1 cellular context compared by ENCODE assay signal in genomic region chr14:101504096-101504948, GRCh38.
TF ChIP-seq lines count a peak whose summit lies in the region.

No MANE protein-coding gene starts in this region.

TF ChIP-seq in H1, 55 proteins besides CTCF, POLR2A, EP300 and RAD21:
- no peak for TF ChIP-seq EGR1 (IDR thresholded peaks at IDR 0.05; ENCODE audit: borderline replicate concordance, low read depth, low read length)
- TF ChIP-seq JUN (IDR thresholded peaks at IDR 0.05; ENCODE audit: low read depth, low read length): no peak
- no peak for TF ChIP-seq SIN3A (conservative IDR thresholded peaks at IDR 0.05 in 1 of 2, IDR thresholded peaks at IDR 0.05 in 1 of 2; ENCODE audit: low read depth in 1 of 2, low read length in 2 of 2)
- no peak for TF ChIP-seq PHF8 (conservative IDR thresholded peaks at IDR 0.05; ENCODE audit: low read depth, low read length)
- no peak for TF ChIP-seq KDM4A (IDR thresholded peaks at IDR 0.05; ENCODE audit: low read depth, low read length, severe bottlenecking)
- TF ChIP-seq TBP (IDR thresholded peaks at IDR 0.05; ENCODE audit: low read depth, low read length): no peak
- TF ChIP-seq JUND (IDR thresholded peaks at IDR 0.05; ENCODE audit: low read length): no peak
- TF ChIP-seq YY1 (IDR thresholded peaks at IDR 0.05; ENCODE audit: low read depth, low read length): no peak
- no peak for TF ChIP-seq CBX8 (IDR thresholded peaks at IDR 0.05; ENCODE audit: borderline replicate concordance, low read depth, low read length)
- no peak for TF ChIP-seq HDAC6 (IDR thresholded peaks at IDR 0.05; ENCODE audit: low read depth, low read length)
- no peak for TF ChIP-seq CHD1 (IDR thresholded peaks at IDR 0.05; ENCODE audit: low read depth, low read length)
- TF ChIP-seq TEAD4 (IDR thresholded peaks at IDR 0.05; ENCODE audit: low read depth, low read length): no peak
- no peak for TF ChIP-seq CEBPB (IDR thresholded peaks at IDR 0.05; ENCODE audit: low read depth, low read length)
- no peak for TF ChIP-seq ATF3 (IDR thresholded peaks at IDR 0.05; ENCODE audit: insufficient read depth, low read depth, low read length)
- TF ChIP-seq, protein P1, sequence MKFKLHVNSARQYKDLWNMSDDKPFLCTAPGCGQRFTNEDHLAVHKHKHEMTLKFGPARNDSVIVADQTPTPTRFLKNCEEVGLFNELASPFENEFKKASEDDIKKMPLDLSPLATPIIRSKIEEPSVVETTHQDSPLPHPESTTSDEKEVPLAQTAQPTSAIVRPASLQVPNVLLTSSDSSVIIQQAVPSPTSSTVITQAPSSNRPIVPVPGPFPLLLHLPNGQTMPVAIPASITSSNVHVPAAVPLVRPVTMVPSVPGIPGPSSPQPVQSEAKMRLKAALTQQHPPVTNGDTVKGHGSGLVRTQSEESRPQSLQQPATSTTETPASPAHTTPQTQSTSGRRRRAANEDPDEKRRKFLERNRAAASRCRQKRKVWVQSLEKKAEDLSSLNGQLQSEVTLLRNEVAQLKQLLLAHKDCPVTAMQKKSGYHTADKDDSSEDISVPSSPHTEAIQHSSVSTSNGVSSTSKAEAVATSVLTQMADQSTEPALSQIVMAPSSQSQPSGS (IDR thresholded peaks at IDR 0.05; ENCODE audit: low read length): no peak
- TF ChIP-seq TAF7 (optimal IDR thresholded peaks at IDR 0.05; ENCODE audit: borderline replicate concordance, low read depth, low read length): no peak
- no peak for TF ChIP-seq TAF1 (IDR thresholded peaks at IDR 0.05; ENCODE audit: low read depth, low read length)
- no peak for TF ChIP-seq CREB1 (IDR thresholded peaks at IDR 0.05)
